In genomic region chr19:31119951-31120690, GRCh38 we compare ENCODE assay signal across 24 cellular contexts.
"Had no signal": no experiment of that assay in that cellular context is flagged by ENCODE, and none has a peak within 500 bp of the region (broad histone marks: within the 10 kb centered on the region; RNA-seq: fewer than 3 reads in every experiment).

No MANE protein-coding gene starts in this region.

- H3K27me3 Mint-ChIP-seq: activated naive CD4-positive, alpha-beta T cell treated with anti-CD3 and anti-CD28 coated beads, Interleukin-2, amount 50 U/mL, for 24 hours; memory B cell had no signal

- H3K36me3 Mint-ChIP-seq: activated naive CD4-positive, alpha-beta T cell treated with anti-CD3 and anti-CD28 coated beads, Interleukin-2, amount 50 U/mL, for 24 hours; memory B cell; naive thymus-derived CD4-positive, alpha-beta T cell; T-cell had no signal

- ATAC-seq: left cardiac atrium; naive thymus-derived CD4-positive, alpha-beta T cell; T-cell had no signal

- H3K4me3 ChIP-seq: esophagus squamous epithelium, heart right ventricle, spleen, tibial artery had no signal

- H3K4me1 Mint-ChIP-seq: activated naive CD4-positive, alpha-beta T cell treated with anti-CD3 and anti-CD28 coated beads, Interleukin-2, amount 50 U/mL, for 24 hours; memory B cell; T-cell had no signal

- H3K27ac Mint-ChIP-seq: activated naive CD4-positive, alpha-beta T cell treated with anti-CD3 and anti-CD28 coated beads, Interleukin-2, amount 50 U/mL, for 24 hours; memory B cell; naive thymus-derived CD4-positive, alpha-beta T cell; T-cell; T-helper 2 cell treated with Interferon-gamma antibody and Interleukin-4, amounts not matched to agents 5 μg/mL and 100 μg/mL, for 36 hours had no signal

- H3K9me3 Mint-ChIP-seq: activated naive CD4-positive, alpha-beta T cell treated with anti-CD3 and anti-CD28 coated beads, Interleukin-2, amount 50 U/mL, for 24 hours; T-cell; T-helper 2 cell treated with Interferon-gamma antibody and Interleukin-4, amounts not matched to agents 5 μg/mL and 100 μg/mL, for 36 hours had no signal

- DNase-seq: activated CD4-positive, alpha-beta T cell treated with anti-CD3 and anti-CD28 coated beads, Interleukin-2, amount 50 U/mL, for 1 hour; activated CD4-positive, CD25-positive, alpha-beta regulatory T cell treated with anti-CD3 and anti-CD28 coated beads, Interleukin-2, amount 50 U/mL, for 72 hours; activated gamma-delta T cell treated with Interleukin-2 at 50 U/mL for 16 hours; activated T-cell treated with anti-CD3 and anti-CD28 coated beads, Interleukin-2, amount 50 U/mL, for 1 hour; aorta; dermis blood vessel endothelial cell; effector CD8-positive, alpha-beta T cell; esophagus squamous epithelium; heart right ventricle; islet precursor cell; left cardiac atrium; naive thymus-derived CD4-positive, alpha-beta T cell; occipital lobe; spleen; stimulated activated CD4-positive, alpha-beta T cell treated with anti-CD3 and anti-CD28 coated beads, Interleukin-4, amount 100 ng/mL, for 24 hours; stimulated activated naive CD4-positive, alpha-beta T cell treated with Interleukin-2 at 50 U/mL for 16 hours; substantia nigra; T-cell; tibial artery; WERI-Rb-1 had no signal

- H3K4me3 Mint-ChIP-seq: activated naive CD4-positive, alpha-beta T cell treated with anti-CD3 and anti-CD28 coated beads, Interleukin-2, amount 50 U/mL, for 24 hours; memory B cell; naive thymus-derived CD4-positive, alpha-beta T cell; neural crest cell; T-cell; T-helper 2 cell treated with Interferon-gamma antibody and Interleukin-4, amounts not matched to agents 5 μg/mL and 100 μg/mL, for 36 hours had no signal
